In the genomic region with DNA sequence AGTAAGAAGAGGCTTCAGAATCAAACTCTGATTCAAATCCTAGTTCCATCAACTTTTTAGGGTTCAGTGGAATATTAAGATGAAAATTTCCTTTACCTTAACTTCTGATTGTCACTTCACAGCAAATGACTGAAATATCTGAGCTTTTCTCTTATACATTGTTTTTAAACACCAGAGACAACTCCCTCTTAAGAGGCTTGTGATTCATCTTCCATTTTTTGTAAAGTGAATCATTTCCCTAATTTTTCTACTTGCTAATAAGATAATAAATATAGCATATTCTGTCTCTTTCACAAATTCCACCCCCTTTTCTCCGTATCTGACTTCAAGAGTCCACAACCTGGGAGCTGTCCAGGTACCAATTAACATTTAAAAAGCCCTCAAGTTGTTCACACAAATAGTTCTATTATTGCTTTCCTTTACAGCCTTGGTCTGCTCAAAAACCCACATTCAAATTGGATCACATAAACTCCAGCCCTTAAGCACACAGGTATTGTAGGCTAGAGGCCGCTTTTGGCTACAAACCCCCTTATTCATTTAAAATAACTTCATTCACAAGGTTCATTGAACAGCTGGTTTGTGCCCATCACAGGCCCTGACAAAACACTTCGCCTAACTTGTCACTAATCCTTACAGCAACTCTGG, we compare ENCODE assay signal across 2 cellular contexts.
TF ChIP-seq lines count a peak whose summit lies in the region.

No MANE protein-coding gene starts in this region.

TF ChIP-seq in SK-N-SH, 30 proteins besides CTCF, POLR2A, EP300 and RAD21:
- TF ChIP-seq YY1 (IDR thresholded peaks at IDR 0.05; ENCODE audit: low read depth) (no peak), FOSL2 (IDR thresholded peaks at IDR 0.05; ENCODE audit: borderline replicate concordance, low read depth) (peak; percentile 29; the same call in 1 of the 2 replicates)

TF ChIP-seq in SK-N-SH treated with all-trans-retinoic acid at 6 μM for 48 hours, 23 proteins besides CTCF, POLR2A, EP300 and RAD21:
- TF ChIP-seq PPARA (CRISPR knock-in tag; IDR thresholded peaks at IDR 0.05; ENCODE audit: borderline replicate concordance) = no peak
- TF ChIP-seq TCF4 (CRISPR knock-in tag; IDR thresholded peaks at IDR 0.05; ENCODE audit: borderline replicate concordance) = no peak
- TF ChIP-seq, protein P1, sequence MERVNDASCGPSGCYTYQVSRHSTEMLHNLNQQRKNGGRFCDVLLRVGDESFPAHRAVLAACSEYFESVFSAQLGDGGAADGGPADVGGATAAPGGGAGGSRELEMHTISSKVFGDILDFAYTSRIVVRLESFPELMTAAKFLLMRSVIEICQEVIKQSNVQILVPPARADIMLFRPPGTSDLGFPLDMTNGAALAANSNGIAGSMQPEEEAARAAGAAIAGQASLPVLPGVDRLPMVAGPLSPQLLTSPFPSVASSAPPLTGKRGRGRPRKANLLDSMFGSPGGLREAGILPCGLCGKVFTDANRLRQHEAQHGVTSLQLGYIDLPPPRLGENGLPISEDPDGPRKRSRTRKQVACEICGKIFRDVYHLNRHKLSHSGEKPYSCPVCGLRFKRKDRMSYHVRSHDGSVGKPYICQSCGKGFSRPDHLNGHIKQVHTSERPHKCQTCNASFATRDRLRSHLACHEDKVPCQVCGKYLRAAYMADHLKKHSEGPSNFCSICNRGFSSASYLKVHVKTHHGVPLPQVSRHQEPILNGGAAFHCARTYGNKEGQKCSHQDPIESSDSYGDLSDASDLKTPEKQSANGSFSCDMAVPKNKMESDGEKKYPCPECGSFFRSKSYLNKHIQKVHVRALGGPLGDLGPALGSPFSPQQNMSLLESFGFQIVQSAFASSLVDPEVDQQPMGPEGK (CRISPR knock-in tag; IDR thresholded peaks at IDR 0.05; ENCODE audit: borderline replicate concordance) = no peak
